In the genomic region with DNA sequence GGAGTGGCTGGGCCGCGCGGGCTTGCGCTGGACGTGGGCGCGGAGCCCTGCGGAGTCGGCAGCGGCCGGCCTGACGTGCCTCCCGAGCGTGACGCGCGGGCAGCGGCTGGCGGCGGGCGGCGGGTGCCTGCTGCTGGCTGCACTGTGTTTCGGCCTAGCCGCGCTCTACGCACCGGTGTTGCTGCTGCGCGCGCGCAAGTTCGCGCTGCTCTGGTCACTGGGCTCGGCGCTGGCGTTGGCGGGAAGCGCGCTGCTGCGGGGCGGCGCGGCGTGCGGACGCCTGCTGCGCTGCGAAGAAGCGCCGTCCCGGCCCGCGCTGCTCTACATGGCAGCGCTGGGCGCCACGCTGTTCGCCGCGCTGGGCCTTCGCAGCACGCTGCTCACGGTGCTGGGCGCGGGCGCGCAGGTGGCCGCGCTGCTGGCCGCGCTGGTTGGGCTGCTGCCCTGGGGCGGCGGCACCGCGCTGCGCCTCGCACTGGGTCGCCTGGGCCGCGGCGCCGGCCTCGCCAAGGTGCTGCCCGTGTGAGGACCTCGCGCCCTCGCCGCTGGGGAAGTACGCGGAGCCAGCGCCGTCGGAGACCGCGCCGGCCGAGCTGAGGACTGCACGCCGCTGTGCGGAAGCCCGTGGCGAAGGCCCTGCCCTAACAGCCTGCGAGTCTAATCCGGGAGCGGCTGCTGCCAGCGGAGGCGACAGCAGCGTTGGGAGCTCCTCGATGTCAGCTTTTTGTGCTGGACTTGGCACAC, we compare ENCODE assay signal across 1 cellular context.
TF ChIP-seq lines count a peak whose summit lies in the region.

No MANE protein-coding gene starts in this region.

TF ChIP-seq in HepG2, 621 proteins besides CTCF, POLR2A, EP300 and RAD21 (continued from another document and continues in another):
- TF ChIP-seq, protein P1, sequence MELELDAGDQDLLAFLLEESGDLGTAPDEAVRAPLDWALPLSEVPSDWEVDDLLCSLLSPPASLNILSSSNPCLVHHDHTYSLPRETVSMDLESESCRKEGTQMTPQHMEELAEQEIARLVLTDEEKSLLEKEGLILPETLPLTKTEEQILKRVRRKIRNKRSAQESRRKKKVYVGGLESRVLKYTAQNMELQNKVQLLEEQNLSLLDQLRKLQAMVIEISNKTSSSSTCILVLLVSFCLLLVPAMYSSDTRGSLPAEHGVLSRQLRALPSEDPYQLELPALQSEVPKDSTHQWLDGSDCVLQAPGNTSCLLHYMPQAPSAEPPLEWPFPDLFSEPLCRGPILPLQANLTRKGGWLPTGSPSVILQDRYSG (CRISPR knock-in tag; IDR thresholded peaks at IDR 0.05), result peak; percentile 96
- TF ChIP-seq KAT2B (IDR thresholded peaks at IDR 0.05; ENCODE audit: borderline replicate concordance, low read depth, low read length), result no peak
- peak; percentile 90 for TF ChIP-seq ZNF563 (CRISPR knock-in tag; IDR thresholded peaks at IDR 0.05)
- TF ChIP-seq ZNF747 (CRISPR knock-in tag; IDR thresholded peaks at IDR 0.05; ENCODE audit: borderline replicate concordance), result peak; percentile 57; the same call in 1 of the 2 replicates
- TF ChIP-seq HNRNPK (IDR thresholded peaks at IDR 0.05; ENCODE audit: low read depth, low read length, poor library complexity, severe bottlenecking), result peak; percentile 24
- no peak for TF ChIP-seq ARHGAP35 (CRISPR knock-in tag; IDR thresholded peaks at IDR 0.05; ENCODE audit: borderline replicate concordance)
- TF ChIP-seq, protein P2, sequence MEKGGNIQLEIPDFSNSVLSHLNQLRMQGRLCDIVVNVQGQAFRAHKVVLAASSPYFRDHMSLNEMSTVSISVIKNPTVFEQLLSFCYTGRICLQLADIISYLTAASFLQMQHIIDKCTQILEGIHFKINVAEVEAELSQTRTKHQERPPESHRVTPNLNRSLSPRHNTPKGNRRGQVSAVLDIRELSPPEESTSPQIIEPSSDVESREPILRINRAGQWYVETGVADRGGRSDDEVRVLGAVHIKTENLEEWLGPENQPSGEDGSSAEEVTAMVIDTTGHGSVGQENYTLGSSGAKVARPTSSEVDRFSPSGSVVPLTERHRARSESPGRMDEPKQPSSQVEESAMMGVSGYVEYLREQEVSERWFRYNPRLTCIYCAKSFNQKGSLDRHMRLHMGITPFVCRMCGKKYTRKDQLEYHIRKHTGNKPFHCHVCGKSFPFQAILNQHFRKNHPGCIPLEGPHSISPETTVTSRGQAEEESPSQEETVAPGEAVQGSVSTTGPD (CRISPR knock-in tag; IDR thresholded peaks at IDR 0.05), result no peak
- TF ChIP-seq ARNT2 (CRISPR knock-in tag; IDR thresholded peaks at IDR 0.05; ENCODE audit: low read depth), result peak; percentile 76
- 0 out of 2 replicates have a peak, but pooled peaks have one; percentile 61 for TF ChIP-seq MTF1 (CRISPR knock-in tag; IDR thresholded peaks at IDR 0.05)
- TF ChIP-seq, protein P3, sequence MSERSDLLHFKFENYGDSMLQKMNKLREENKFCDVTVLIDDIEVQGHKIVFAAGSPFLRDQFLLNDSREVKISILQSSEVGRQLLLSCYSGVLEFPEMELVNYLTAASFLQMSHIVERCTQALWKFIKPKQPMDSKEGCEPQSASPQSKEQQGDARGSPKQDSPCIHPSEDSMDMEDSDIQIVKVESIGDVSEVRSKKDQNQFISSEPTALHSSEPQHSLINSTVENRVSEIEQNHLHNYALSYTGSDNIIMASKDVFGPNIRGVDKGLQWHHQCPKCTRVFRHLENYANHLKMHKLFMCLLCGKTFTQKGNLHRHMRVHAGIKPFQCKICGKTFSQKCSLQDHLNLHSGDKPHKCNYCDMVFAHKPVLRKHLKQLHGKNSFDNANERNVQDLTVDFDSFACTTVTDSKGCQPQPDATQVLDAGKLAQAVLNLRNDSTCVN (CRISPR knock-in tag; IDR thresholded peaks at IDR 0.05; ENCODE audit: borderline replicate concordance), result peak; percentile 56; the same call in 1 of the 2 replicates
- TF ChIP-seq, protein P4, sequence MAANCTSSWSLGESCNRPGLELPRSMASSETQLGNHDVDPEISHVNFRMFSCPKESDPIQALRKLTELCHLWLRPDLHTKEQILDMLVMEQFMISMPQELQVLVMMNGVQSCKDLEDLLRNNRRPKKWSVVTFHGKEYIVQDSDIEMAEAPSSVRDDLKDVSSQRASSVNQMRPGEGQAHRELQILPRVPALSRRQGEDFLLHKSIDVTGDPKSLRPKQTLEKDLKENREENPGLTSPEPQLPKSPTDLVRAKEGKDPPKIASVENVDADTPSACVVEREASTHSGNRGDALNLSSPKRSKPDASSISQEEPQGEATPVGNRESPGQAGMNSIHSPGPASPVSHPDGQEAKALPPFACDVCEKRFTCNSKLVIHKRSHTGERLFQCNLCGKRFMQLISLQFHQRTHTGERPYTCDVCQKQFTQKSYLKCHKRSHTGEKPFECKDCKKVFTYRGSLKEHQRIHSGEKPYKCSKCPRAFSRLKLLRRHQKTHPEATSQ (CRISPR knock-in tag; IDR thresholded peaks at IDR 0.05; ENCODE audit: borderline replicate concordance), result no peak
- TF ChIP-seq NR2F6 (IDR thresholded peaks at IDR 0.05), result no peak
- TF ChIP-seq NR2F6 (CRISPR knock-in tag; IDR thresholded peaks at IDR 0.05), result no peak
- no peak for TF ChIP-seq RXRB (CRISPR knock-in tag; IDR thresholded peaks at IDR 0.05; ENCODE audit: borderline replicate concordance)
- no peak for TF ChIP-seq TBP (CRISPR knock-in tag; IDR thresholded peaks at IDR 0.05)
- 0 out of 2 replicates have a peak, but pooled peaks have one; percentile 40 for TF ChIP-seq NRL (CRISPR knock-in tag; IDR thresholded peaks at IDR 0.05; ENCODE audit: borderline replicate concordance)
- TF ChIP-seq SIX1 (CRISPR knock-in tag; IDR thresholded peaks at IDR 0.05; ENCODE audit: borderline replicate concordance), result no peak
- TF ChIP-seq, protein P5, sequence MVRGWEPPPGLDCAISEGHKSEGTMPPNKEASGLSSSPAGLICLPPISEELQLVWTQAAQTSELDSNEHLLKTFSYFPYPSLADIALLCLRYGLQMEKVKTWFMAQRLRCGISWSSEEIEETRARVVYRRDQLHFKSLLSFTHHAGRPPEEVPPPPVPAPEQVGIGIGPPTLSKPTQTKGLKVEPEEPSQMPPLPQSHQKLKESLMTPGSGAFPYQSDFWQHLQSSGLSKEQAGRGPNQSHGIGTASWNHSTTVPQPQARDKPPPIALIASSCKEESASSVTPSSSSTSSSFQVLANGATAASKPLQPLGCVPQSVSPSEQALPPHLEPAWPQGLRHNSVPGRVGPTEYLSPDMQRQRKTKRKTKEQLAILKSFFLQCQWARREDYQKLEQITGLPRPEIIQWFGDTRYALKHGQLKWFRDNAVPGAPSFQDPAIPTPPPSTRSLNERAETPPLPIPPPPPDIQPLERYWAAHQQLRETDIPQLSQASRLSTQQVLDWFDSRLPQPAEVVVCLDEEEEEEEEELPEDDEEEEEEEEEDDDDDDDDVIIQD (CRISPR knock-in tag; IDR thresholded peaks at IDR 0.05; ENCODE audit: low read depth), result no peak
- no peak for TF ChIP-seq SMARCC2 (IDR thresholded peaks at IDR 0.05)
- peak; percentile 48 for TF ChIP-seq CBX1 (IDR thresholded peaks at IDR 0.05; ENCODE audit: low read depth)
- TF ChIP-seq, protein P6, sequence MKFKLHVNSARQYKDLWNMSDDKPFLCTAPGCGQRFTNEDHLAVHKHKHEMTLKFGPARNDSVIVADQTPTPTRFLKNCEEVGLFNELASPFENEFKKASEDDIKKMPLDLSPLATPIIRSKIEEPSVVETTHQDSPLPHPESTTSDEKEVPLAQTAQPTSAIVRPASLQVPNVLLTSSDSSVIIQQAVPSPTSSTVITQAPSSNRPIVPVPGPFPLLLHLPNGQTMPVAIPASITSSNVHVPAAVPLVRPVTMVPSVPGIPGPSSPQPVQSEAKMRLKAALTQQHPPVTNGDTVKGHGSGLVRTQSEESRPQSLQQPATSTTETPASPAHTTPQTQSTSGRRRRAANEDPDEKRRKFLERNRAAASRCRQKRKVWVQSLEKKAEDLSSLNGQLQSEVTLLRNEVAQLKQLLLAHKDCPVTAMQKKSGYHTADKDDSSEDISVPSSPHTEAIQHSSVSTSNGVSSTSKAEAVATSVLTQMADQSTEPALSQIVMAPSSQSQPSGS (CRISPR knock-in tag; IDR thresholded peaks at IDR 0.05), result no peak
- no peak for TF ChIP-seq ZKSCAN5 (CRISPR knock-in tag; IDR thresholded peaks at IDR 0.05)
- TF ChIP-seq, protein P7, sequence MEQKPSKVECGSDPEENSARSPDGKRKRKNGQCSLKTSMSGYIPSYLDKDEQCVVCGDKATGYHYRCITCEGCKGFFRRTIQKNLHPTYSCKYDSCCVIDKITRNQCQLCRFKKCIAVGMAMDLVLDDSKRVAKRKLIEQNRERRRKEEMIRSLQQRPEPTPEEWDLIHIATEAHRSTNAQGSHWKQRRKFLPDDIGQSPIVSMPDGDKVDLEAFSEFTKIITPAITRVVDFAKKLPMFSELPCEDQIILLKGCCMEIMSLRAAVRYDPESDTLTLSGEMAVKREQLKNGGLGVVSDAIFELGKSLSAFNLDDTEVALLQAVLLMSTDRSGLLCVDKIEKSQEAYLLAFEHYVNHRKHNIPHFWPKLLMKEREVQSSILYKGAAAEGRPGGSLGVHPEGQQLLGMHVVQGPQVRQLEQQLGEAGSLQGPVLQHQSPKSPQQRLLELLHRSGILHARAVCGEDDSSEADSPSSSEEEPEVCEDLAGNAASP (CRISPR knock-in tag; IDR thresholded peaks at IDR 0.05; ENCODE audit: borderline replicate concordance), result 0 out of 2 replicates have a peak, but pooled peaks have one; percentile 46
- TF ChIP-seq MED8 (CRISPR knock-in tag; IDR thresholded peaks at IDR 0.05; ENCODE audit: insufficient replicate concordance), result no peak
- TF ChIP-seq KMT2B (CRISPR knock-in tag; IDR thresholded peaks at IDR 0.05), result peak; percentile 77
- no peak for TF ChIP-seq NFIB (CRISPR knock-in tag; IDR thresholded peaks at IDR 0.05; ENCODE audit: borderline replicate concordance)
- peak; percentile 91 for TF ChIP-seq GZF1 (CRISPR knock-in tag; IDR thresholded peaks at IDR 0.05)
- TF ChIP-seq CCAR2 (optimal IDR thresholded peaks at IDR 0.05; ENCODE audit: low read depth, low read length), result no peak
- TF ChIP-seq MZF1 (CRISPR knock-in tag; IDR thresholded peaks at IDR 0.05; ENCODE audit: borderline replicate concordance), result peak; percentile 42; the same call in 1 of the 2 replicates
- TF ChIP-seq, protein P8, sequence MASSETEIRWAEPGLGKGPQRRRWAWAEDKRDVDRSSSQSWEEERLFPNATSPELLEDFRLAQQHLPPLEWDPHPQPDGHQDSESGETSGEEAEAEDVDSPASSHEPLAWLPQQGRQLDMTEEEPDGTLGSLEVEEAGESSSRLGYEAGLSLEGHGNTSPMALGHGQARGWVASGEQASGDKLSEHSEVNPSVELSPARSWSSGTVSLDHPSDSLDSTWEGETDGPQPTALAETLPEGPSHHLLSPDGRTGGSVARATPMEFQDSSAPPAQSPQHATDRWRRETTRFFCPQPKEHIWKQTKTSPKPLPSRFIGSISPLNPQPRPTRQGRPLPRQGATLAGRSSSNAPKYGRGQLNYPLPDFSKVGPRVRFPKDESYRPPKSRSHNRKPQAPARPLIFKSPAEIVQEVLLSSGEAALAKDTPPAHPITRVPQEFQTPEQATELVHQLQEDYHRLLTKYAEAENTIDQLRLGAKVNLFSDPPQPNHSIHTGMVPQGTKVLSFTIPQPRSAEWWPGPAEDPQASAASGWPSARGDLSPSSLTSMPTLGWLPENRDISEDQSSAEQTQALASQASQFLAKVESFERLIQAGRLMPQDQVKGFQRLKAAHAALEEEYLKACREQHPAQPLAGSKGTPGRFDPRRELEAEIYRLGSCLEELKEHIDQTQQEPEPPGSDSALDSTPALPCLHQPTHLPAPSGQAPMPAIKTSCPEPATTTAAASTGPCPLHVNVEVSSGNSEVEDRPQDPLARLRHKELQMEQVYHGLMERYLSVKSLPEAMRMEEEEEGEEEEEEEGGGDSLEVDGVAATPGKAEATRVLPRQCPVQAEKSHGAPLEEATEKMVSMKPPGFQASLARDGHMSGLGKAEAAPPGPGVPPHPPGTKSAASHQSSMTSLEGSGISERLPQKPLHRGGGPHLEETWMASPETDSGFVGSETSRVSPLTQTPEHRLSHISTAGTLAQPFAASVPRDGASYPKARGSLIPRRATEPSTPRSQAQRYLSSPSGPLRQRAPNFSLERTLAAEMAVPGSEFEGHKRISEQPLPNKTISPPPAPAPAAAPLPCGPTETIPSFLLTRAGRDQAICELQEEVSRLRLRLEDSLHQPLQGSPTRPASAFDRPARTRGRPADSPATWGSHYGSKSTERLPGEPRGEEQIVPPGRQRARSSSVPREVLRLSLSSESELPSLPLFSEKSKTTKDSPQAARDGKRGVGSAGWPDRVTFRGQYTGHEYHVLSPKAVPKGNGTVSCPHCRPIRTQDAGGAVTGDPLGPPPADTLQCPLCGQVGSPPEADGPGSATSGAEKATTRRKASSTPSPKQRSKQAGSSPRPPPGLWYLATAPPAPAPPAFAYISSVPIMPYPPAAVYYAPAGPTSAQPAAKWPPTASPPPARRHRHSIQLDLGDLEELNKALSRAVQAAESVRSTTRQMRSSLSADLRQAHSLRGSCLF (CRISPR knock-in tag; IDR thresholded peaks at IDR 0.05; ENCODE audit: borderline replicate concordance), result peak; percentile 71; the same call in 1 of the 2 replicates
- TF ChIP-seq, protein P9, sequence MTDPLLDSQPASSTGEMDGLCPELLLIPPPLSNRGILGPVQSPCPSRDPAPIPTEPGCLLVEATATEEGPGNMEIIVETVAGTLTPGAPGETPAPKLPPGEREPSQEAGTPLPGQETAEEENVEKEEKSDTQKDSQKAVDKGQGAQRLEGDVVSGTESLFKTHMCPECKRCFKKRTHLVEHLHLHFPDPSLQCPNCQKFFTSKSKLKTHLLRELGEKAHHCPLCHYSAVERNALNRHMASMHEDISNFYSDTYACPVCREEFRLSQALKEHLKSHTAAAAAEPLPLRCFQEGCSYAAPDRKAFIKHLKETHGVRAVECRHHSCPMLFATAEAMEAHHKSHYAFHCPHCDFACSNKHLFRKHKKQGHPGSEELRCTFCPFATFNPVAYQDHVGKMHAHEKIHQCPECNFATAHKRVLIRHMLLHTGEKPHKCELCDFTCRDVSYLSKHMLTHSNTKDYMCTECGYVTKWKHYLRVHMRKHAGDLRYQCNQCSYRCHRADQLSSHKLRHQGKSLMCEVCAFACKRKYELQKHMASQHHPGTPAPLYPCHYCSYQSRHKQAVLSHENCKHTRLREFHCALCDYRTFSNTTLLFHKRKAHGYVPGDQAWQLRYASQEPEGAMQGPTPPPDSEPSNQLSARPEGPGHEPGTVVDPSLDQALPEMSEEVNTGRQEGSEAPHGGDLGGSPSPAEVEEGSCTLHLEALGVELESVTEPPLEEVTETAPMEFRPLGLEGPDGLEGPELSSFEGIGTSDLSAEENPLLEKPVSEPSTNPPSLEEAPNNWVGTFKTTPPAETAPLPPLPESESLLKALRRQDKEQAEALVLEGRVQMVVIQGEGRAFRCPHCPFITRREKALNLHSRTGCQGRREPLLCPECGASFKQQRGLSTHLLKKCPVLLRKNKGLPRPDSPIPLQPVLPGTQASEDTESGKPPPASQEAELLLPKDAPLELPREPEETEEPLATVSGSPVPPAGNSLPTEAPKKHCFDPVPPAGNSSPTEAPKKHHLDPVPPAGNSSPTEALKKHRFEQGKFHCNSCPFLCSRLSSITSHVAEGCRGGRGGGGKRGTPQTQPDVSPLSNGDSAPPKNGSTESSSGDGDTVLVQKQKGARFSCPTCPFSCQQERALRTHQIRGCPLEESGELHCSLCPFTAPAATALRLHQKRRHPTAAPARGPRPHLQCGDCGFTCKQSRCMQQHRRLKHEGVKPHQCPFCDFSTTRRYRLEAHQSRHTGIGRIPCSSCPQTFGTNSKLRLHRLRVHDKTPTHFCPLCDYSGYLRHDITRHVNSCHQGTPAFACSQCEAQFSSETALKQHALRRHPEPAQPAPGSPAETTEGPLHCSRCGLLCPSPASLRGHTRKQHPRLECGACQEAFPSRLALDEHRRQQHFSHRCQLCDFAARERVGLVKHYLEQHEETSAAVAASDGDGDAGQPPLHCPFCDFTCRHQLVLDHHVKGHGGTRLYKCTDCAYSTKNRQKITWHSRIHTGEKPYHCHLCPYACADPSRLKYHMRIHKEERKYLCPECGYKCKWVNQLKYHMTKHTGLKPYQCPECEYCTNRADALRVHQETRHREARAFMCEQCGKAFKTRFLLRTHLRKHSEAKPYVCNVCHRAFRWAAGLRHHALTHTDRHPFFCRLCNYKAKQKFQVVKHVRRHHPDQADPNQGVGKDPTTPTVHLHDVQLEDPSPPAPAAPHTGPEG (CRISPR knock-in tag; IDR thresholded peaks at IDR 0.05), result peak; percentile 72
- TF ChIP-seq NFKB2 (CRISPR knock-in tag; IDR thresholded peaks at IDR 0.05; ENCODE audit: borderline replicate concordance), result peak; percentile 93
